Comparison of ENCODE assay signal across 22 cellular contexts in genomic region chr22:40712311-40712710, GRCh38. TPM values are rescaled to one million over a fixed set of nuclear protein-coding genes. Genes with fewer than 3 reads are reported as not detected.
DNase-seq lines count a peak whose midpoint lies in the region; ATAC-seq, FAIRE-seq and TF ChIP-seq lines count a peak whose summit lies in the region.
"Had no signal": no experiment of that assay in that cellular context is flagged by ENCODE, and none has a peak within 500 bp of the region (broad histone marks: within the 10 kb centered on the region; RNA-seq: fewer than 3 reads in every experiment).

No MANE protein-coding gene starts in this region.

- peak overlapping the region; percentile 52; the same call in 1 of the 2 replicates for H2BK20ac ChIP-seq in IMR-90 (ENCODE audit: low read depth, low read length)

- POLR2A ChIA-PET in IMR-90 (lab: Charles Lee; ENCODE audit: unreplicated experiment) (interaction anchor here (0.6 kb wide), 1 partner anchor 60 kb away, joined by 3 read pairs; no protein-coding TSS in a partner anchor), K562 (lab: Yijun Ruan, JAX) (interaction anchor here (0.8 to 1.5 kb wide), 3 partner anchors 9 to 19 kb away, joined by 3 to 6 read pairs (median 4); no protein-coding TSS in a partner anchor)

- H3K79me2 ChIP-seq in K562 (ENCODE audit: control insufficient read depth, insufficient read depth, low read length) = no peaks in the 10 kb centered on the region

- DNase-seq in T-helper 2 cell treated with Interferon-gamma antibody and Interleukin-4, amounts not matched to agents 5 μg/mL and 100 μg/mL, for 36 hours (ENCODE audit: low spot score) = no peak
- no peak for DNase-seq in T-helper 2 cell
- no peak for DNase-seq in IMR-90
- DNase-seq in K562 (ENCODE audit: extremely low read depth in 1 of 4, low spot score in 3 of 4) = no peak
- no peak for DNase-seq in stimulated activated effector memory CD8-positive, alpha-beta T cell treated with anti-CD3 and anti-CD28 coated beads, Interleukin-12 subunit alpha, Interleukin-12 subunit beta, amount 100 ng/mL, for 72 hours (ENCODE audit: low spot score in 2 of 2)
- DNase-seq in T-helper 1 cell = no peak
- no peak for DNase-seq in NCI-H1694 treated with DMSO at 0.1 percent for 48 hours (lab: John Stamatoyannopoulos, UW)
- DNase-seq: 8988T, kidney, naive B cell, NCI-H526, nucleus accumbens had no signal

- H3K27me3 Mint-ChIP-seq in T-helper 2 cell treated with Interferon-gamma antibody and Interleukin-4, amounts not matched to agents 5 μg/mL and 100 μg/mL, for 36 hours (ENCODE audit: low read depth) = peaks cover 22% of the 10 kb centered on the region

- peaks cover 13% of the 10 kb centered on the region; the same call in 1 of the 2 replicates for H3K4me1 ChIP-seq in IMR-90 (ENCODE audit: control insufficient read depth, insufficient read depth, low read length)
- peaks cover 12 to 17% of the 10 kb centered on the region in 2 experiments; a peak in 4 of 5 replicates for H3K4me1 ChIP-seq in K562 (replicated peaks in 1 of 2; ENCODE audit: control insufficient read depth in 2 of 2, insufficient read depth in 2 of 2, low read length in 2 of 2)
- peaks cover 0 to 41% (median 8%) of the 10 kb centered on the region in 3 donors for H3K4me1 ChIP-seq in gastroesophageal sphincter

- H3K9me3 ChIP-seq in IMR-90 (ENCODE audit: control insufficient read depth, insufficient read depth, low read length) (no peaks in the 10 kb centered on the region; the same call in 1 of the 2 replicates), K562 (replicated peaks; ENCODE audit: control insufficient read depth, insufficient read depth, low read depth, low read length) (no peaks in the 10 kb centered on the region), gastroesophageal sphincter (no peaks in the 10 kb centered on the region)
- H3K9me3 ChIP-seq: tibial nerve had no signal

- no peak overlapping the region for H3K56ac ChIP-seq in IMR-90 (ENCODE audit: extremely low read depth, insufficient read depth, low read length)

- no peaks in the 10 kb centered on the region for H3K79me1 ChIP-seq in IMR-90 (ENCODE audit: low read depth in 1 of 2, low read length in 2 of 2)

- H3K4ac ChIP-seq in IMR-90 (ENCODE audit: low read depth, low read length) = peak overlapping the region; percentile 40

- H2AK5ac ChIP-seq in IMR-90 (ENCODE audit: low read depth, low read length) = peak overlapping the region; percentile 83

- H3K36me3 ChIP-seq in IMR-90 (ENCODE audit: control insufficient read depth, insufficient read depth, low read length) (no peaks in the 10 kb centered on the region), K562 (ENCODE audit: control insufficient read depth, insufficient read depth, low read length) (no peaks in the 10 kb centered on the region), gastroesophageal sphincter (no peaks in the 10 kb centered on the region)
- H3K36me3 ChIP-seq: tibial nerve, WERI-Rb-1 had no signal

- H3K14ac ChIP-seq in IMR-90 (replicated peaks; ENCODE audit: low read depth, low read length) = no peak overlapping the region

- TF ChIP-seq RAD21 in IMR-90 (IDR thresholded peaks at IDR 0.05; ENCODE audit: low read length) (no peak), K562 (CRISPR knock-in tag; conservative IDR thresholded peaks at IDR 0.05 in 1 of 2, IDR thresholded peaks at IDR 0.05 in 1 of 2) (no peak)

- dilution Hi-C loops in IMR-90 (cut with HindIII; ENCODE audit: low sequenced_read_pairs, unreplicated experiment) = no loop called here

- H3K27ac Mint-ChIP-seq in T-helper 2 cell treated with Interferon-gamma antibody and Interleukin-4, amounts not matched to agents 5 μg/mL and 100 μg/mL, for 36 hours = peak overlapping the region; percentile 95
- H3K27ac Mint-ChIP-seq in stimulated activated effector memory CD8-positive, alpha-beta T cell treated with anti-CD3 and anti-CD28 coated beads, Interleukin-12 subunit alpha, Interleukin-12 subunit beta, amount 100 ng/mL, for 72 hours = peak overlapping the region; percentile 95
- H3K27ac Mint-ChIP-seq: naive B cell had no signal

- H4K5ac ChIP-seq in IMR-90 (ENCODE audit: low read depth, low read length) = no peak overlapping the region; the same call in 1 of the 2 replicates

- CTCF ChIA-PET in IMR-90 (lab: Yijun Ruan, JAX) (no interaction called here), K562 (lab: Yijun Ruan, JAX; ENCODE audit: low intra/inter-chr PET ratio) (no interaction called here)

- ATAC-seq in IMR-90 (ENCODE audit: low read depth) (no peak), K562 (no peak), gastroesophageal sphincter (no peak)
- ATAC-seq in stimulated activated effector memory CD8-positive, alpha-beta T cell treated with anti-CD3 and anti-CD28 coated beads, Interleukin-12 subunit alpha, Interleukin-12 subunit beta, amount 100 ng/mL, for 72 hours = no peak

- no peak overlapping the region for H2BK5ac ChIP-seq in IMR-90 (ENCODE audit: low read depth, low read length, poor library complexity, severe bottlenecking)

- H3K4me2 ChIP-seq in IMR-90 (ENCODE audit: low read depth, low read length) (no peak overlapping the region), K562 (ENCODE audit: insufficient read depth, low read length) (no peak overlapping the region)
- H3K4me2 ChIP-seq: KMS-11 had no signal

- peak overlapping the region; percentile 37; the same call in 1 of the 2 replicates for H3K27ac ChIP-seq in IMR-90 (ENCODE audit: insufficient read depth, low read length)
- no peak overlapping the region for H3K27ac ChIP-seq in K562 (ENCODE audit: extremely low read depth, low read depth, low read length)
- H3K27ac ChIP-seq in gastroesophageal sphincter = peak overlapping the region in 1 of 4 donors; percentile 73
- H3K27ac ChIP-seq: KMS-11, tibial nerve had no signal

- no CpG with 5 or more reads among the region's 12 CpGs for WGBS in IMR-90 (ENCODE audit: extremely low coverage in 2 of 2, insufficient read length in 1 of 2), 2 experiments
- WGBS in K562 (ENCODE audit: insufficient coverage, low coverage, missing lambda C conversion rate) = 30% methylated on average over 6 of the region's 12 CpGs
- 97 to 98% methylated on average over 8 to 11 of the region's 12 CpGs for WGBS in gastroesophageal sphincter (ENCODE audit: low coverage in 1 of 2), 2 donors

- no peak overlapping the region for H3K9ac ChIP-seq in IMR-90 (ENCODE audit: low read depth, low read length)
- H3K9ac ChIP-seq in K562 (ENCODE audit: insufficient read depth in 1 of 2, low read depth in 2 of 2, low read length in 2 of 2) = no peak overlapping the region
- H3K9ac ChIP-seq: KMS-11 had no signal

- no peak overlapping the region for H2AK9ac ChIP-seq in IMR-90 (replicated peaks; ENCODE audit: low read depth, low read length, poor library complexity)

- H2AFZ ChIP-seq in IMR-90 (replicated peaks; ENCODE audit: low read length, poor library complexity) (no peak overlapping the region), K562 (ENCODE audit: low read depth, low read length) (no peak overlapping the region)

- H2BK120ac ChIP-seq in IMR-90 (ENCODE audit: low read depth, low read length) = peak overlapping the region; percentile 23; the same call in 1 of the 2 replicates

- H3K18ac ChIP-seq in IMR-90 (ENCODE audit: low read depth, low read length) = peak overlapping the region; percentile 34; the same call in 1 of the 2 replicates

- peaks cover 24% of the 10 kb centered on the region for H3K4me1 Mint-ChIP-seq in T-helper 2 cell treated with Interferon-gamma antibody and Interleukin-4, amounts not matched to agents 5 μg/mL and 100 μg/mL, for 36 hours (ENCODE audit: low read depth)
- peaks cover 7% of the 10 kb centered on the region for H3K4me1 Mint-ChIP-seq in stimulated activated effector memory CD8-positive, alpha-beta T cell treated with anti-CD3 and anti-CD28 coated beads, Interleukin-12 subunit alpha, Interleukin-12 subunit beta, amount 100 ng/mL, for 72 hours

- FAIRE-seq in K562 (lab: Jason Lieb, UNC) = no peak
- FAIRE-seq: endometrium, kidney had no signal

- no peaks in the 10 kb centered on the region for H3K36me3 Mint-ChIP-seq in T-helper 2 cell treated with Interferon-gamma antibody and Interleukin-4, amounts not matched to agents 5 μg/mL and 100 μg/mL, for 36 hours (ENCODE audit: low read depth)
- H3K36me3 Mint-ChIP-seq in stimulated activated effector memory CD8-positive, alpha-beta T cell treated with anti-CD3 and anti-CD28 coated beads, Interleukin-12 subunit alpha, Interleukin-12 subunit beta, amount 100 ng/mL, for 72 hours = peaks cover 17% of the 10 kb centered on the region
- H3K36me3 Mint-ChIP-seq: activated naive CD4-positive, alpha-beta T cell treated with anti-CD3 and anti-CD28 coated beads, Interleukin-2, amount 50 U/mL, for 72 hours; naive B cell had no signal

- H2BK15ac ChIP-seq in IMR-90 (ENCODE audit: low read depth, low read length) = peak overlapping the region; percentile 74; the same call in 1 of the 3 replicates

- H3K27me3 ChIP-seq in IMR-90 (ENCODE audit: control insufficient read depth, insufficient read depth, low read length) = no peaks in the 10 kb centered on the region
- H3K27me3 ChIP-seq in K562 (ENCODE audit: control insufficient read depth in 2 of 2, insufficient read depth in 2 of 2, low read length in 2 of 2) = peaks cover 0 to 9% of the 10 kb centered on the region in 2 experiments; a peak in 3 of 5 replicates
- H3K27me3 ChIP-seq in gastroesophageal sphincter = no peaks in the 10 kb centered on the region
- H3K27me3 ChIP-seq: tibial nerve had no signal

- H4K20me1 ChIP-seq in IMR-90 (ENCODE audit: insufficient read depth, low read length) = no peaks in the 10 kb centered on the region; the same call in 1 of the 2 replicates
- H4K20me1 ChIP-seq in K562 (replicated peaks; ENCODE audit: control insufficient read depth, insufficient read depth, low read length) = no peaks in the 10 kb centered on the region

- no TSS peak for BruUV-seq in IMR-90 (replicated peaks; lab: Mats Ljungman, UMichigan)
- BruUV-seq in K562 (replicated peaks; lab: Mats Ljungman, UMichigan) = no TSS peak

- intact Hi-C loops in IMR-90 (cut with micrococcal nuclease) (loop anchor here (5.0 kb wide), 1 partner anchor 60 kb away; no protein-coding TSS in a partner anchor), K562 (cut with micrococcal nuclease) (no loop called here)

- TF ChIP-seq POLR2A in IMR-90 (IDR thresholded peaks at IDR 0.05; ENCODE audit: low read depth, low read length) (no peak), K562 (conservative IDR thresholded peaks at IDR 0.05) (no peak), gastroesophageal sphincter (IDR thresholded peaks at IDR 0.05) (no peak)

- no peak overlapping the region for H3K4me3 Mint-ChIP-seq in T-helper 2 cell treated with Interferon-gamma antibody and Interleukin-4, amounts not matched to agents 5 μg/mL and 100 μg/mL, for 36 hours
- no peak overlapping the region for H3K4me3 Mint-ChIP-seq in stimulated activated effector memory CD8-positive, alpha-beta T cell treated with anti-CD3 and anti-CD28 coated beads, Interleukin-12 subunit alpha, Interleukin-12 subunit beta, amount 100 ng/mL, for 72 hours
- H3K4me3 Mint-ChIP-seq: naive B cell had no signal

- H3K4me3 ChIP-seq in IMR-90 (ENCODE audit: insufficient read depth, low read depth, low read length) (no peak overlapping the region), K562 (no peak overlapping the region), gastroesophageal sphincter (no peak overlapping the region)
- H3K4me3 ChIP-seq: tibial nerve had no signal

- in situ Hi-C loops in IMR-90 (cut with MboI; ENCODE audit: low sequenced_read_pairs) = no loop called here
- in situ Hi-C loops in K562 (cut with MboI) = no loop called here

- H3K9me3 Mint-ChIP-seq in T-helper 2 cell treated with Interferon-gamma antibody and Interleukin-4, amounts not matched to agents 5 μg/mL and 100 μg/mL, for 36 hours = no peaks in the 10 kb centered on the region
- H3K9me3 Mint-ChIP-seq in stimulated activated effector memory CD8-positive, alpha-beta T cell treated with anti-CD3 and anti-CD28 coated beads, Interleukin-12 subunit alpha, Interleukin-12 subunit beta, amount 100 ng/mL, for 72 hours = no peaks in the 10 kb centered on the region
- H3K9me3 Mint-ChIP-seq: activated naive CD4-positive, alpha-beta T cell treated with anti-CD3 and anti-CD28 coated beads, Interleukin-2, amount 50 U/mL, for 72 hours; activated T-helper 2 cell treated with anti-CD3 and anti-CD28 coated beads, Interferon-gamma antibody, Interleukin-2, Interleukin-4, amounts not matched to agents 10 μg/mL and 5 μg/mL and 100 μg/mL, durations not matched to agents 14 hours and 24 hours and 36 hours; naive B cell had no signal

- H4K8ac ChIP-seq in IMR-90 (ENCODE audit: low read depth in 2 of 2, low read length in 2 of 2) = peak overlapping the region in 1 of 2 experiments; percentile 48; a peak in 1 of 4 replicates

- peaks cover 9% of the 10 kb centered on the region; the same call in 1 of the 2 replicates for H3K9me1 ChIP-seq in IMR-90 (ENCODE audit: insufficient read depth, low read length)
- H3K9me1 ChIP-seq in K562 (ENCODE audit: control insufficient read depth, insufficient read depth, low read length) = no peaks in the 10 kb centered on the region

- TF ChIP-seq CTCF in IMR-90 (conservative IDR thresholded peaks at IDR 0.05; ENCODE audit: low read depth, low read length) (no peak), K562 (IDR thresholded peaks at IDR 0.05 in 2 of 3, conservative IDR thresholded peaks at IDR 0.05 in 1 of 3; ENCODE audit: insufficient read depth in 2 of 3, low read depth in 1 of 3, low read length in 3 of 3) (no peak), gastroesophageal sphincter (IDR thresholded peaks at IDR 0.05) (no peak)

- H4K91ac ChIP-seq in IMR-90 (ENCODE audit: insufficient read depth, low read depth, low read length) = peak overlapping the region; percentile 8; the same call in 1 of the 2 replicates

- TF ChIP-seq EP300 in K562 (IDR thresholded peaks at IDR 0.05; ENCODE audit: low read length) (no peak), gastroesophageal sphincter (IDR thresholded peaks at IDR 0.05) (no peak)

- H3K23ac ChIP-seq in IMR-90 (ENCODE audit: low read depth, low read length) = no peak overlapping the region

RNA-seq across cellular contexts. Expression of gene MCHR1, which starts 33.0 kb away (rescaled TPM):
- total RNA-seq in IMR-90 (2012; rRNA removed) (1.4 and 1.7 TPM in 2 replicates), K562 (2014; rRNA removed) (not detected in 2 replicates), K562 (2014; rRNA removed; fragmentation: Illumina TruSeq; extraction: Trizol) (not detected in 2 replicates), K562 (2015; rRNA removed; fragmentation: Illumina TruSeq; extraction: Trizol) (not detected in 2 replicates), K562 (2021) (not detected in 2 replicates), gastroesophageal sphincter (under 1 TPM in 2 of 4 donors, not detected in 2; 0.27 to 0.40 TPM)
- polyA plus RNA-seq in IMR-90 (2012; rRNA removed) (3.2 and 3.5 TPM in 2 replicates), K562 (2011; rRNA removed) (0.31 and 0.50 TPM in 2 replicates), K562 (2014; fragmentation: Illumina TruSeq; extraction: Trizol) (not detected in 2 replicates), K562 (2014; fragmentation: Nextera tagmentation; extraction: Ambion mirVana) (under 1 TPM in 1 of 2 experiments, not detected in 1; 0.03 TPM), K562 (2014; rRNA removed) (not detected in 2 replicates)
- 0.79 and 4.5 TPM in 2 replicates for polyA plus RNA-seq in IMR-90 (2012; cell fraction: cytosol; rRNA removed)
- polyA plus RNA-seq in IMR-90 (2012; cell fraction: nucleus; rRNA removed; ENCODE audit: low replicate concordance) = 2.0 TPM in 2 replicates
- 1.5 TPM in 1 of 2 replicates, not detected in the other for total RNA-seq in K562 (2011; cell fraction: chromatin; rRNA removed; ENCODE audit: low replicate concordance)
- total RNA-seq in K562 (2011; cell fraction: nucleolus; rRNA removed) = 0.26 and 1.2 TPM in 2 replicates
- total RNA-seq in K562 (2011; cell fraction: nucleoplasm; rRNA removed) = 0.22 TPM in 1 of 2 replicates, not detected in the other
- 0.47 and 0.81 TPM in 2 replicates for polyA plus RNA-seq in K562 (2011; cell fraction: cytosol; rRNA removed)
- 0.25 and 0.57 TPM in 2 replicates for polyA plus RNA-seq in K562 (2011; cell fraction: nucleus; rRNA removed)
- 0.03 and 0.20 TPM in 2 replicates for polyA plus RNA-seq in K562 (2012)
- 0.09 and 2.6 TPM in 2 replicates for polyA minus RNA-seq in K562 (2011; rRNA and poly(A)+ RNA removed)
- 1.7 TPM in 1 of 2 replicates, not detected in the other for polyA minus RNA-seq in K562 (2011; cell fraction: cytosol; rRNA and poly(A)+ RNA removed)
- not detected in 2 replicates for polyA minus RNA-seq in K562 (2011; cell fraction: nucleus; rRNA and poly(A)+ RNA removed)
- total RNA-seq: activated naive CD4-positive, alpha-beta T cell treated with anti-CD3 and anti-CD28 coated beads, Interleukin-2, amount 50 U/mL, for 72 hours; activated T-helper 2 cell treated with anti-CD3 and anti-CD28 coated beads, Interferon-gamma antibody, Interleukin-2, Interleukin-4, amounts not matched to agents 10 μg/mL and 5 μg/mL and 100 μg/mL, durations not matched to agents 14 hours and 24 hours and 36 hours; dermis blood vessel endothelial cell; kidney; lung microvascular endothelial cell; RPMI7951 had no signal
